Comparison of ENCODE assay signal across 24 cellular contexts in genomic region chr1:162386292-162387225, GRCh38. TPM values are rescaled to one million over a fixed set of nuclear protein-coding genes. Genes with fewer than 3 reads are reported as not detected.
"Had no signal": no experiment of that assay in that cellular context is flagged by ENCODE, and none has a peak within 500 bp of the region (broad histone marks: within the 10 kb centered on the region; RNA-seq: fewer than 3 reads in every experiment).

No MANE protein-coding gene starts in this region.

- H3K9me3 ChIP-seq: breast epithelium, esophagus squamous epithelium, suprapubic skin, upper lobe of right lung had no signal

- H3K27ac Mint-ChIP-seq: activated naive CD8-positive, alpha-beta T cell treated with anti-CD3 and anti-CD28 coated beads for 36 hours; activated T-cell treated with anti-CD3 and anti-CD28 coated beads, Interleukin-2, amount 50 U/mL, for 72 hours; T-cell had no signal

- H3K4me1 ChIP-seq: breast epithelium, upper lobe of right lung had no signal

- H3K36me3 ChIP-seq: breast epithelium, esophagus squamous epithelium, suprapubic skin, upper lobe of right lung had no signal

- H3K4me1 Mint-ChIP-seq: activated naive CD8-positive, alpha-beta T cell treated with anti-CD3 and anti-CD28 coated beads for 36 hours had no signal

- FAIRE-seq: endometrium had no signal

- H3K4me3 Mint-ChIP-seq: activated naive CD8-positive, alpha-beta T cell treated with anti-CD3 and anti-CD28 coated beads for 36 hours; activated T-cell treated with anti-CD3 and anti-CD28 coated beads, Interleukin-2, amount 50 U/mL, for 72 hours; immature natural killer cell; neural crest cell; T-cell had no signal

- H3K9me3 Mint-ChIP-seq: activated naive CD8-positive, alpha-beta T cell treated with anti-CD3 and anti-CD28 coated beads for 36 hours; activated T-cell treated with anti-CD3 and anti-CD28 coated beads, Interleukin-2, amount 50 U/mL, for 72 hours; immature natural killer cell; neural crest cell; T-cell had no signal

- DNase-seq: activated CD4-positive, alpha-beta T cell treated with anti-CD3 and anti-CD28 coated beads, Interleukin-2, amount 50 U/mL, for 4 hours; activated gamma-delta T cell treated with Interleukin-2 at 50 U/mL for 16 hours; activated naive CD8-positive, alpha-beta T cell treated with anti-CD3 and anti-CD28 coated beads for 36 hours; activated T-cell treated with anti-CD3 and anti-CD28 coated beads, Interleukin-2, amount 50 U/mL, for 72 hours; anterior cingulate cortex; esophagus squamous epithelium; foreskin fibroblast; glutamatergic neuron; immature natural killer cell; posterior cingulate gyrus; stimulated activated CD4-positive, alpha-beta T cell treated with anti-CD3 and anti-CD28 coated beads, Interleukin-12 subunit alpha, Interleukin-12 subunit beta, amount 100 ng/mL, for 4 hours; stimulated activated CD4-positive, alpha-beta T cell treated with anti-CD3 and anti-CD28 coated beads, Interleukin-2, amount 100 ng/mL, for 48 hours; stimulated activated naive CD4-positive, alpha-beta T cell treated with Interleukin-2 at 50 U/mL for 16 hours; T-cell; upper lobe of right lung had no signal

- ATAC-seq: activated CD4-positive, CD25-positive, alpha-beta regulatory T cell treated with anti-CD3 and anti-CD28 coated beads, Interleukin-2, amount 50 U/mL, for 24 hours; activated T-cell treated with anti-CD3 and anti-CD28 coated beads, Interleukin-2, amount 50 U/mL, for 72 hours; sciatic nerve; T-cell; upper lobe of right lung had no signal

- H3K27ac ChIP-seq: breast epithelium, esophagus squamous epithelium, suprapubic skin, upper lobe of right lung had no signal

- H3K36me3 Mint-ChIP-seq: activated naive CD8-positive, alpha-beta T cell treated with anti-CD3 and anti-CD28 coated beads for 36 hours; immature natural killer cell; T-cell had no signal

- H3K4me3 ChIP-seq: breast epithelium, esophagus squamous epithelium, suprapubic skin, upper lobe of right lung had no signal

- H3K27me3 ChIP-seq: breast epithelium, suprapubic skin, upper lobe of right lung had no signal

RNA-seq across cellular contexts. Expression of gene C1orf226, which starts 5.0 kb away (rescaled TPM):
- polyA plus RNA-seq: immature natural killer cell had no signal

RNA-seq across cellular contexts. Expression of gene SPATA46, which starts 9.9 kb away (rescaled TPM):
- total RNA-seq: activated naive CD8-positive, alpha-beta T cell treated with anti-CD3 and anti-CD28 coated beads for 36 hours; activated T-cell treated with anti-CD3 and anti-CD28 coated beads, Interleukin-2, amount 50 U/mL, for 72 hours; breast epithelium; cerebellum; dermis blood vessel endothelial cell; esophagus squamous epithelium; lung microvascular endothelial cell; neural crest cell; sciatic nerve; suprapubic skin; T-cell; upper lobe of right lung had no signal

RNA-seq across cellular contexts. Expression of gene SH2D1B, which starts 25.4 kb away (rescaled TPM):
- total RNA-seq: activated naive CD8-positive, alpha-beta T cell treated with anti-CD3 and anti-CD28 coated beads for 36 hours; cerebellum; dermis blood vessel endothelial cell; lung microvascular endothelial cell; neural crest cell; suprapubic skin had no signal
